ENCODE assay signal across 10 cellular contexts in the genomic region with DNA sequence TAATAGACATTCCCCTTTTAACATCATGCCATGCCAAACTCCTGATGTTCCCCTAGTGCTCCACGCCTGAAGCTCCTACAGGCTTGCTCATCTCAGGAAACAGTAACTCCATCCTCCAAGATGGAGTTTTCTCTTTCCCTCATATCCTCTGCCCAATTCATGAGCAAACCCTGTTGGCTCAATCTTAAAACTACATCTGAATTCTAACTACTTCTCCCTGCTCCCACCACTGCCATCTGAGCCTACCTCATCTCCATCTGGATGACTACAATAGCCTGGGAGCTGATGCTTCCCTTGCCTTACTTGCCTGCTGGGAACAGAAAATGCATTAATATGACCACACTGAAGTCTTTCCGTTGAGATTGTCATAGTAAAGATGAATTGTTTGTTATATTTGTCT.
DNase-seq lines count a peak whose midpoint lies in the region; ATAC-seq and TF ChIP-seq lines count a peak whose summit lies in the region.
"Had no signal": no experiment of that assay in that cellular context is flagged by ENCODE, and none has a peak within 500 bp of the region (broad histone marks: within the 10 kb centered on the region; RNA-seq: fewer than 3 reads in every experiment).

No MANE protein-coding gene starts in this region.

- TF ChIP-seq POLR2A in vagina (IDR thresholded peaks at IDR 0.05), result no peak

- peaks cover 75% of the 10 kb centered on the region for H3K4me1 Mint-ChIP-seq in stimulated activated naive CD8-positive, alpha-beta T cell treated with anti-CD3 and anti-CD28 coated beads, Interleukin-15, Interleukin-2, amounts not matched to agents 100 ng/mL and 50 ng/mL, for 24 hours (ENCODE audit: low read depth)
- H3K4me1 Mint-ChIP-seq in activated naive CD8-positive, alpha-beta T cell treated with anti-CD3 and anti-CD28 coated beads for 36 hours, result peaks cover 60% of the 10 kb centered on the region
- peaks cover 30% of the 10 kb centered on the region for H3K4me1 Mint-ChIP-seq in memory B cell

- H3K36me3 Mint-ChIP-seq in stimulated activated naive CD8-positive, alpha-beta T cell treated with anti-CD3 and anti-CD28 coated beads, Interleukin-15, Interleukin-2, amounts not matched to agents 100 ng/mL and 50 ng/mL, for 24 hours (ENCODE audit: low read depth), result peaks cover 29% of the 10 kb centered on the region
- H3K36me3 Mint-ChIP-seq in activated naive CD8-positive, alpha-beta T cell treated with anti-CD3 and anti-CD28 coated beads for 36 hours, result peaks cover 26% of the 10 kb centered on the region
- peaks cover 18% of the 10 kb centered on the region for H3K36me3 Mint-ChIP-seq in memory B cell

- no peak overlapping the region for H3K4me3 Mint-ChIP-seq in stimulated activated naive CD8-positive, alpha-beta T cell treated with anti-CD3 and anti-CD28 coated beads, Interleukin-15, Interleukin-2, amounts not matched to agents 100 ng/mL and 50 ng/mL, for 24 hours
- H3K4me3 Mint-ChIP-seq in activated naive CD8-positive, alpha-beta T cell treated with anti-CD3 and anti-CD28 coated beads for 36 hours, result no peak overlapping the region
- H3K4me3 Mint-ChIP-seq in memory B cell, result peak overlapping the region; percentile 15

- intact Hi-C loops in vagina (cut with DNase I), result no loop called here

- no peaks in the 10 kb centered on the region for H3K9me3 Mint-ChIP-seq in stimulated activated naive CD8-positive, alpha-beta T cell treated with anti-CD3 and anti-CD28 coated beads, Interleukin-15, Interleukin-2, amounts not matched to agents 100 ng/mL and 50 ng/mL, for 24 hours
- H3K9me3 Mint-ChIP-seq in activated naive CD8-positive, alpha-beta T cell treated with anti-CD3 and anti-CD28 coated beads for 36 hours, result peaks cover 2% of the 10 kb centered on the region
- H3K9me3 Mint-ChIP-seq in memory B cell, result no peaks in the 10 kb centered on the region

- peaks cover 69% of the 10 kb centered on the region for H3K4me1 ChIP-seq in vagina

- DNase-seq in stimulated activated naive CD8-positive, alpha-beta T cell treated with anti-CD3 and anti-CD28 coated beads, Interleukin-15, Interleukin-2, amounts not matched to agents 100 U/mL and 50 U/mL, for 24 hours, result no peak
- no peak for DNase-seq in activated naive CD8-positive, alpha-beta T cell treated with anti-CD3 and anti-CD28 coated beads for 36 hours
- no peak for DNase-seq in memory B cell (ENCODE audit: low spot score in 2 of 2)
- DNase-seq in vagina (ENCODE audit: extremely low spot score in 2 of 2), result no peak
- no peak for DNase-seq in GM19240 (ENCODE audit: insufficient read length, low spot score)
- no peak for DNase-seq in NCI-H345 (lab: John Stamatoyannopoulos, UW)
- DNase-seq: AML-193, NCI-H187 had no signal

- no peaks in the 10 kb centered on the region for H3K9me3 ChIP-seq in vagina

- no peaks in the 10 kb centered on the region for H3K36me3 ChIP-seq in vagina

- peak overlapping the region; percentile 91 for H3K27ac Mint-ChIP-seq in stimulated activated naive CD8-positive, alpha-beta T cell treated with anti-CD3 and anti-CD28 coated beads, Interleukin-15, Interleukin-2, amounts not matched to agents 100 ng/mL and 50 ng/mL, for 24 hours
- peak overlapping the region; percentile 94 for H3K27ac Mint-ChIP-seq in activated naive CD8-positive, alpha-beta T cell treated with anti-CD3 and anti-CD28 coated beads for 36 hours
- H3K27ac Mint-ChIP-seq in memory B cell, result peak overlapping the region; percentile 99

- H3K27me3 ChIP-seq in vagina, result no peaks in the 10 kb centered on the region

- ATAC-seq in stimulated activated naive CD8-positive, alpha-beta T cell treated with anti-CD3 and anti-CD28 coated beads, Interleukin-15, Interleukin-2, amounts not matched to agents 100 U/mL and 50 U/mL, for 24 hours, result no peak
- ATAC-seq in memory B cell (ENCODE audit: low read depth) (no peak), HG02852 (IDR thresholded peaks at IDR 0.05; ENCODE audit: unreplicated experiment) (no peak)

- peak overlapping the region; percentile 14 for H3K27ac ChIP-seq in vagina

- no peak overlapping the region for H3K4me3 ChIP-seq in vagina

- no peak for TF ChIP-seq CTCF in vagina (IDR thresholded peaks at IDR 0.05)

- H3K27me3 Mint-ChIP-seq in stimulated activated naive CD8-positive, alpha-beta T cell treated with anti-CD3 and anti-CD28 coated beads, Interleukin-15, Interleukin-2, amounts not matched to agents 100 ng/mL and 50 ng/mL, for 24 hours, result no peaks in the 10 kb centered on the region
- H3K27me3 Mint-ChIP-seq in activated naive CD8-positive, alpha-beta T cell treated with anti-CD3 and anti-CD28 coated beads for 36 hours, result no peaks in the 10 kb centered on the region
- no peaks in the 10 kb centered on the region for H3K27me3 Mint-ChIP-seq in memory B cell
